ENCODE assay signal across 23 cellular contexts in genomic region chr2:236350426-236350825, GRCh38.
"Had no signal": no experiment of that assay in that cellular context is flagged by ENCODE, and none has a peak within 500 bp of the region (broad histone marks: within the 10 kb centered on the region; RNA-seq: fewer than 3 reads in every experiment).

No MANE protein-coding gene starts in this region.

- H3K4me1 ChIP-seq: esophagus muscularis mucosa, foreskin keratinocyte, gastroesophageal sphincter, heart left ventricle, left lung had no signal

- H3K27ac ChIP-seq: coronary artery, dorsolateral prefrontal cortex, esophagus muscularis mucosa, foreskin keratinocyte, gastroesophageal sphincter, heart left ventricle, hepatocyte, left lung had no signal

- H3K36me3 Mint-ChIP-seq: immature natural killer cell, memory B cell had no signal

- ATAC-seq: foreskin keratinocyte, gastroesophageal sphincter, heart left ventricle, left colon, left lung, left ventricle myocardium superior had no signal

- H3K4me2 ChIP-seq: hepatocyte had no signal

- H3K27ac Mint-ChIP-seq: immature natural killer cell, memory B cell had no signal

- H3K36me3 ChIP-seq: esophagus muscularis mucosa, gastroesophageal sphincter, heart left ventricle, left lung had no signal

- DNase-seq: dermis blood vessel endothelial cell; dorsolateral prefrontal cortex; effector CD4-positive, alpha-beta T cell; effector memory CD4-positive, alpha-beta T cell; foreskin keratinocyte; heart left ventricle; hypothalamus; immature natural killer cell; islet precursor cell; kidney; kidney glomerular epithelial cell; left colon; left lung; left ventricle myocardium superior; mammary epithelial cell; mesendoderm; midbrain had no signal

- H2AFZ ChIP-seq: hepatocyte had no signal

- H3K79me2 ChIP-seq: hepatocyte had no signal

- H3K9me3 Mint-ChIP-seq: immature natural killer cell, memory B cell had no signal

- H3K4me3 Mint-ChIP-seq: immature natural killer cell, memory B cell had no signal

- H3K27me3 ChIP-seq: dorsolateral prefrontal cortex, esophagus muscularis mucosa, foreskin keratinocyte, heart left ventricle, hepatocyte, left lung had no signal

- H3K4me3 ChIP-seq: coronary artery, dorsolateral prefrontal cortex, esophagus muscularis mucosa, gastroesophageal sphincter, heart left ventricle, hepatocyte, left lung, lung had no signal

- H3K9me3 ChIP-seq: esophagus muscularis mucosa, gastroesophageal sphincter, heart left ventricle, left lung had no signal
